30 cellular contexts compared by ENCODE assay signal in genomic region chr9:81118416-81118815, GRCh38.
"Had no signal": no experiment of that assay in that cellular context is flagged by ENCODE, and none has a peak within 500 bp of the region (broad histone marks: within the 10 kb centered on the region; RNA-seq: fewer than 3 reads in every experiment).

No MANE protein-coding gene starts in this region.

- H3K36me3 ChIP-seq: esophagus muscularis mucosa, heart right ventricle, left lung, lower lobe of right lung, neutrophil, ovary, right lobe of liver, thoracic aorta, uterus, WERI-Rb-1 had no signal

- H3K27me3 ChIP-seq: esophagus muscularis mucosa, left lung, neutrophil, ovary, right lobe of liver, uterus had no signal

- H3K9me3 ChIP-seq: esophagus muscularis mucosa, heart right ventricle, left lung, lower lobe of right lung, neutrophil, ovary, right lobe of liver, thoracic aorta, uterus had no signal

- H3K4me1 ChIP-seq: lower lobe of right lung, right lobe of liver, uterus had no signal

- H3K27ac ChIP-seq: esophagus muscularis mucosa, heart right ventricle, left lung, lower lobe of right lung, neutrophil, ovary, right lobe of liver, skin epidermis, thoracic aorta, uterus, WERI-Rb-1 had no signal

- H3K4me3 ChIP-seq: esophagus muscularis mucosa, heart right ventricle, left lung, lower lobe of right lung, ovary, right lobe of liver, skin epidermis, thoracic aorta, uterus had no signal

- ATAC-seq: activated CD4-positive, CD25-positive, alpha-beta regulatory T cell treated with anti-CD3 and anti-CD28 coated beads, Interleukin-2, amount 50 U/mL, for 24 hours; heart right ventricle; left lung; lower lobe of right lung; right lobe of liver; stimulated activated effector memory CD8-positive, alpha-beta T cell treated with anti-CD3 and anti-CD28 coated beads, Interleukin-12 subunit alpha, Interleukin-12 subunit beta, amount 100 ng/mL, for 72 hours had no signal

- DNase-seq: activated CD4-positive, alpha-beta T cell treated with anti-CD3 and anti-CD28 coated beads for 48 hours; activated CD4-positive, alpha-beta T cell treated with anti-CD3 and anti-CD28 coated beads, Interleukin-2, amount 50 U/mL, for 48 hours; activated CD8-positive, alpha-beta memory T cell treated with anti-CD3 and anti-CD28 coated beads for 24 hours; activated effector memory CD4-positive, alpha-beta T cell treated with anti-CD3 and anti-CD28 coated beads, Interleukin-2, amount 50 U/mL, for 16 hours; activated naive CD4-positive, alpha-beta T cell treated with anti-CD3 and anti-CD28 coated beads for 36 hours; activated naive CD8-positive, alpha-beta T cell treated with anti-CD3 and anti-CD28 coated beads, Interleukin-2, amount 10 ng/mL, durations not matched to agents 7 days and 5 days; amygdala; caudate nucleus; dermis blood vessel endothelial cell; effector CD4-positive, alpha-beta T cell; foreskin melanocyte; heart right ventricle; kidney glomerular epithelial cell; left lung; lower lobe of right lung; mesendoderm; nephron progenitor cell; ovary; right lobe of liver; stimulated activated CD4-positive, alpha-beta T cell treated with anti-CD3 and anti-CD28 coated beads, Interleukin-12 subunit alpha, Interleukin-12 subunit beta, amount 100 ng/mL, for 4 hours; stimulated activated CD4-positive, alpha-beta T cell treated with anti-CD3 and anti-CD28 coated beads, Interleukin-4, amount 100 ng/mL, for 1 hour; trophoblast cell; uterus; WERI-Rb-1 had no signal
